8 cellular contexts compared by ENCODE assay signal in genomic region chr1:204408602-204409001, GRCh38. TPM values are rescaled to one million over a fixed set of nuclear protein-coding genes. Genes with fewer than 3 reads are reported as not detected.
DNase-seq lines count a peak whose midpoint lies in the region; ATAC-seq and TF ChIP-seq lines count a peak whose summit lies in the region.

No MANE protein-coding gene starts in this region.

- intact Hi-C loops in gastrocnemius medialis (cut with DNase I; ENCODE audit: low total_unique reads), result no loop called here
- intact Hi-C loops in posterior vena cava (cut with DNase I), result no loop called here

- no peak for ATAC-seq in gastrocnemius medialis

- in situ Hi-C loops in gastrocnemius medialis (cut with MboI; ENCODE audit: low sequenced_read_pairs in 4 of 4), result no loop called here

- H3K9me3 ChIP-seq in WERI-Rb-1 (ENCODE audit: severe bottlenecking) (peaks cover 4% of the 10 kb centered on the region), gastrocnemius medialis (no peaks in the 10 kb centered on the region)

- TF ChIP-seq CTCF in GM12875 (IDR thresholded peaks at IDR 0.05; ENCODE audit: borderline replicate concordance, insufficient read depth, low read depth, low read length) (no peak), WERI-Rb-1 (IDR thresholded peaks at IDR 0.05; ENCODE audit: low read depth, low read length) (no peak), foreskin fibroblast (IDR thresholded peaks at IDR 0.05; ENCODE audit: low read depth, low read length) (no peak), gastrocnemius medialis (IDR thresholded peaks at IDR 0.05 in 4 of 5, conservative IDR thresholded peaks at IDR 0.05 in 1 of 5) (no peak)

- peaks cover 32 to 33% of the 10 kb centered on the region in 2 donors for H3K4me1 ChIP-seq in gastrocnemius medialis

- DNase-seq in WERI-Rb-1 (no peak), foreskin fibroblast (no peak), gastrocnemius medialis (no peak), COLO668 (lab: John Stamatoyannopoulos, UW; ENCODE audit: unreplicated experiment) (no peak), posterior vena cava (ENCODE audit: low spot score) (no peak), DMS79 treated with DMSO at 0.1 percent for 48 hours (lab: John Stamatoyannopoulos, UW) (no peak), GDM1 (lab: John Stamatoyannopoulos, UW) (no peak)

- H3K36me3 ChIP-seq in WERI-Rb-1 (peaks cover 77% of the 10 kb centered on the region), gastrocnemius medialis (peaks cover 0 to 23% of the 10 kb centered on the region in 2 donors)

- no peak overlapping the region for H3K27ac ChIP-seq in WERI-Rb-1
- H3K27ac ChIP-seq in gastrocnemius medialis, result peak overlapping the region; percentile 99 to 100 (median 100)

- peak overlapping the region; percentile 77 for H3K4me3 ChIP-seq in GM12875 (ENCODE audit: low read depth, low read length)
- H3K4me3 ChIP-seq in WERI-Rb-1 (ENCODE audit: low read depth, low read length), result peak overlapping the region; percentile 78
- H3K4me3 ChIP-seq in foreskin fibroblast (ENCODE audit: low read depth in 1 of 2, low read length in 2 of 2), result peak overlapping the region; percentile 91 to 95
- peak overlapping the region; percentile 96 to 100 (median 98) for H3K4me3 ChIP-seq in gastrocnemius medialis

- H3K27me3 ChIP-seq in WERI-Rb-1 (ENCODE audit: insufficient read depth, low read depth, severe bottlenecking) (no peaks in the 10 kb centered on the region), gastrocnemius medialis (no peaks in the 10 kb centered on the region)

- TF ChIP-seq POLR2A in gastrocnemius medialis (IDR thresholded peaks at IDR 0.05), result no peak

RNA-seq across cellular contexts. Expression of gene PPP1R15B, which starts 3.0 kb away (rescaled TPM):
- total RNA-seq in gastrocnemius medialis (10 to 100 TPM; 23.8 to 33.0 (median 25.9) TPM), posterior vena cava (10 to 100 TPM; 33.2 to 45.7 TPM)

RNA-seq across cellular contexts. Expression of gene PLEKHA6, which starts 48.9 kb away (rescaled TPM):
- total RNA-seq in gastrocnemius medialis (10 to 100 TPM in 2 of 4 donors, 1 to 10 TPM in 2; 4.3 to 13.2 (median 7.7) TPM), posterior vena cava (10 to 100 TPM; 13.3 to 23.5 TPM)
